In the genomic region with DNA sequence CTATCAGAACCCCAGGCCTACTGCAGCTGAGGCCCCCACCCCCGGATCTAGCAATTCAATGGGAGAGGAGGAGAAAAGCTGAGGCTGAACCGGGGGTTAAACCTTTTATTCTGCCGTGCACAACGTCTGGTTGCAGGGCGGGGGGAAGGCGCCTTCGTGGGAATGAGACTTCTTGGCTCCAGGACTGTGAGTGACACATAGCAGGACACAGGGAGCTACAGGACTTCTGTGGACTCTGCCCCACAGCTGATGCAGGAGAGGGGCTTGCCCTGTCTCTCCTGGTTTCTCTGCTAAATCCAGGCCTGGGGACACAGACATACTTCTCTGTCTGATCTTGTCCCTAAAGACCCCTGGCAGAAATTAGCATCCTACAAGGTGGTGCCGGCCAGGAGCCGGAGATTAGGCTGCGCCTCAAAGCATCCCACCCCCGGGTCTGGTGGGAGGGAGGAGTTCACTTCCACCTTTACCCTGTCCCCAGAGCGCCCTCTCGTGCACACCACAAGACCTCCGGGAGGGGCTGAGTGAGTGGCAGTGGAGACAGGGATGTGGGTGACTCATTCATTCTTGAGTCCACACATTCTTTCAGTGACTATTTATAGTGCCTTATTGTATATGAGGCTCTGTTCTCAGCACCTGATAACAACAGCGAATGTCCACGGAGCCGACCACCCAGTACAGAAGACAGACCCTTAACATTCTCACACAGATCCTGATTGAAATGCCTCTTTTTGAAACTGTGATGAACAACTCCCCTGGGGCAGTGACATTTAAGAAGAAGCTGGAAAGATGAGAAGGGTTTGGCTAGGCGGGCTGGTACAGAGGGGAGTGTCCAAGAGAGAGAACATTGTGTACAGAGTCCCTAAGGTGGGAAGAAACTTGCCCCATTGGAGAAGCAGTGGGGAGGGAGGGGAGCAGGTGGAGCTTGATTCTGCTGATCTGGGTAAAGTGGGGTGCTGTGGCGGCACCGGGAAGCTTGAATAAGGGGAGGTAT, we compare ENCODE assay signal across 8 cellular contexts. TPM values are rescaled to one million over a fixed set of nuclear protein-coding genes. Genes with fewer than 3 reads are reported as not detected.
DNase-seq lines count a peak whose midpoint lies in the region; TF ChIP-seq lines count a peak whose summit lies in the region.

No MANE protein-coding gene starts in this region.

- no peaks in the 10 kb centered on the region for H3K9me3 ChIP-seq in right atrium auricular region

- H3K27me3 ChIP-seq in right atrium auricular region: no peaks in the 10 kb centered on the region

- H3K4me1 Mint-ChIP-seq in activated naive CD8-positive, alpha-beta T cell treated with anti-CD3 and anti-CD28 coated beads for 36 hours: peaks cover 14% of the 10 kb centered on the region

- no peaks in the 10 kb centered on the region for H3K9me3 Mint-ChIP-seq in activated naive CD8-positive, alpha-beta T cell treated with anti-CD3 and anti-CD28 coated beads for 36 hours

- peaks cover 0 to 34% of the 10 kb centered on the region in 2 donors for H3K4me1 ChIP-seq in right atrium auricular region

- no peaks in the 10 kb centered on the region for H3K27me3 Mint-ChIP-seq in activated naive CD8-positive, alpha-beta T cell treated with anti-CD3 and anti-CD28 coated beads for 36 hours

- H3K27ac ChIP-seq in 22Rv1 (peak overlapping the region; percentile 10; the same call in 1 of the 2 replicates), right atrium auricular region (peak overlapping the region; percentile 74 to 86)

- H3K4me3 Mint-ChIP-seq in activated naive CD8-positive, alpha-beta T cell treated with anti-CD3 and anti-CD28 coated beads for 36 hours: no peak overlapping the region

- no peak overlapping the region for H3K4me3 ChIP-seq in right atrium auricular region

- no peak overlapping the region for H3K27ac Mint-ChIP-seq in activated naive CD8-positive, alpha-beta T cell treated with anti-CD3 and anti-CD28 coated beads for 36 hours

- TF ChIP-seq CTCF in 22Rv1 (IDR thresholded peaks at IDR 0.05) (peak; percentile 22; the same call in 1 of the 2 replicates), GM12872 (IDR thresholded peaks at IDR 0.05; ENCODE audit: insufficient read depth, low read depth, low read length) (peak; percentile 36; the same call in 2 of the 3 replicates), right atrium auricular region (IDR thresholded peaks at IDR 0.05) (peak in 1 of 2 donors; percentile 64)

- peaks cover 11% of the 10 kb centered on the region for H3K36me3 ChIP-seq in right atrium auricular region

- no peaks in the 10 kb centered on the region for H3K36me3 Mint-ChIP-seq in activated naive CD8-positive, alpha-beta T cell treated with anti-CD3 and anti-CD28 coated beads for 36 hours

- DNase-seq in MV-4-11 (lab: John Stamatoyannopoulos, UW) (peak; percentile 91), right atrium auricular region (ENCODE audit: low spot score) (peak; percentile 79), COR-L47 (lab: John Stamatoyannopoulos, UW) (no peak)
- peak; percentile 26 for DNase-seq in activated naive CD8-positive, alpha-beta T cell treated with anti-CD3 and anti-CD28 coated beads for 36 hours
- DNase-seq in stimulated activated CD8-positive, alpha-beta memory T cell treated with anti-CD3 and anti-CD28 coated beads, Interleukin-4, amount 100 ng/mL, for 24 hours (ENCODE audit: low read depth): peak; percentile 5
- DNase-seq in activated effector memory CD4-positive, alpha-beta T cell treated with anti-CD3 and anti-CD28 coated beads, Interleukin-2, amount 50 U/mL, for 16 hours: no peak

RNA-seq across cellular contexts. Expression of a gene that starts 38.9 kb away (rescaled TPM):
- 1 to 10 TPM; 2.6 to 3.3 TPM for total RNA-seq in activated naive CD8-positive, alpha-beta T cell treated with anti-CD3 and anti-CD28 coated beads for 36 hours
- 10 to 100 TPM; 70.1 to 89.5 TPM for total RNA-seq in right atrium auricular region

Comparison
In these comparisons a context has a peak if more than half of its experiments do, and no peak if none do; other contexts are left out.
1. DNase-seq: peak in MV-4-11 (single experiment), activated naive CD8-positive, alpha-beta T cell treated with anti-CD3 and anti-CD28 coated beads for 36 hours (single experiment), right atrium auricular region (single experiment) and stimulated activated CD8-positive, alpha-beta memory T cell treated with anti-CD3 and anti-CD28 coated beads, Interleukin-4, amount 100 ng/mL, for 24 hours (single experiment); none in COR-L47 (single experiment) and activated effector memory CD4-positive, alpha-beta T cell treated with anti-CD3 and anti-CD28 coated beads, Interleukin-2, amount 50 U/mL, for 16 hours (single experiment).
2. RNA of a gene that starts 38.9 kb away (total RNA-seq): 70.1 to 89.5 TPM in right atrium auricular region; 2.6 to 3.3 TPM in activated naive CD8-positive, alpha-beta T cell treated with anti-CD3 and anti-CD28 coated beads for 36 hours; every median in the first group is over 10 times any median in the second.